ENCODE assay signal across 9 cellular contexts in genomic region chr13:38530492-38530891, GRCh38.
DNase-seq lines count a peak whose midpoint lies in the region; ATAC-seq, FAIRE-seq and TF ChIP-seq lines count a peak whose summit lies in the region.
"Had no signal": no experiment of that assay in that cellular context is flagged by ENCODE, and none has a peak within 500 bp of the region (broad histone marks: within the 10 kb centered on the region; RNA-seq: fewer than 3 reads in every experiment).

No MANE protein-coding gene starts in this region.

- peak; percentile 58 for TF ChIP-seq RAD21 in SK-N-SH (IDR thresholded peaks at IDR 0.05; ENCODE audit: low read length)

- H3K4me3 ChIP-seq in SK-N-SH (ENCODE audit: low read depth in 2 of 2, low read length in 1 of 2) (no peak overlapping the region), kidney (ENCODE audit: low read length in 2 of 2) (no peak overlapping the region)
- H3K4me3 ChIP-seq: sigmoid colon had no signal

- no peak for ATAC-seq in HG03039 (IDR thresholded peaks at IDR 0.05; ENCODE audit: unreplicated experiment)
- no peak for ATAC-seq in GM18505 (IDR thresholded peaks at IDR 0.05; ENCODE audit: unreplicated experiment)

- 3% methylated on average over 3 of the region's 3 CpGs for WGBS in SK-N-SH (ENCODE audit: low lambda C conversion rate)

- no peaks in the 10 kb centered on the region for H3K36me3 ChIP-seq in SK-N-SH (replicated peaks in 1 of 2; ENCODE audit: control insufficient read depth in 1 of 2, insufficient read depth in 2 of 2, low read length in 1 of 2)
- no peaks in the 10 kb centered on the region for H3K36me3 ChIP-seq in kidney (ENCODE audit: control insufficient read depth in 1 of 2, insufficient read depth in 2 of 2, low read length in 2 of 2)
- H3K36me3 ChIP-seq: sigmoid colon had no signal

- TF ChIP-seq CTCF in GM20000 (IDR thresholded peaks at IDR 0.05; ENCODE audit: extremely low read depth, missing control alignments), result peak; percentile 9
- TF ChIP-seq CTCF in SK-N-SH (IDR thresholded peaks at IDR 0.05), result peak; percentile 56
- TF ChIP-seq CTCF in kidney (IDR thresholded peaks at IDR 0.05; ENCODE audit: borderline replicate concordance, extremely low read depth, insufficient read depth), result peak; percentile 28

- no peak overlapping the region for H3K4me2 ChIP-seq in SK-N-SH

- DNase-seq in AG20443 (ENCODE audit: low spot score) (peak; percentile 33), GM20000 (ENCODE audit: low spot score) (peak; percentile 8), SK-N-SH (peak; percentile 6), kidney (no peak), iPS-NIHi11 (ENCODE audit: low spot score) (no peak), nucleus accumbens (lab: John Stamatoyannopoulos, UW) (no peak)
- DNase-seq: sigmoid colon had no signal

- TF ChIP-seq POLR2A in GM18505 (IDR thresholded peaks at IDR 0.05; ENCODE audit: borderline replicate concordance, extremely low read depth, insufficient read depth, insufficient read length), result no peak

- no peaks in the 10 kb centered on the region for H3F3A ChIP-seq in SK-N-SH (replicated peaks; ENCODE audit: insufficient read depth)

- no peaks in the 10 kb centered on the region for H3K9me2 ChIP-seq in SK-N-SH

- CTCF ChIA-PET in SK-N-SH (lab: Yijun Ruan, JAX), result interaction anchor here (0.6 to 1.2 kb wide), 2 partner anchors 27 to 234 kb away, joined by 3 to 4 read pairs; no protein-coding TSS in a partner anchor

- H3K27ac ChIP-seq in SK-N-SH (ENCODE audit: low read depth in 2 of 2, low read length in 1 of 2) (no peak overlapping the region), kidney (ENCODE audit: low read depth in 2 of 2, low read length in 2 of 2) (no peak overlapping the region)
- H3K27ac ChIP-seq: sigmoid colon had no signal

- peak; percentile 63 for FAIRE-seq in kidney (lab: Jason Lieb, UNC)

- no peaks in the 10 kb centered on the region for H3K4me1 ChIP-seq in SK-N-SH (ENCODE audit: control insufficient read depth in 1 of 2, insufficient read depth in 2 of 2, low read depth in 1 of 2, low read length in 1 of 2)
- no peaks in the 10 kb centered on the region for H3K4me1 ChIP-seq in kidney (ENCODE audit: control insufficient read depth in 1 of 2, insufficient read depth in 1 of 2, low read depth in 1 of 2, low read length in 2 of 2)
- H3K4me1 ChIP-seq: sigmoid colon had no signal

- H3K27me3 ChIP-seq in SK-N-SH (ENCODE audit: insufficient read depth), result no peaks in the 10 kb centered on the region
- H3K27me3 ChIP-seq: sigmoid colon had no signal

- no peak for TF ChIP-seq EP300 in SK-N-SH (IDR thresholded peaks at IDR 0.05; ENCODE audit: borderline replicate concordance in 1 of 2, low read depth in 1 of 2, low read length in 1 of 2)

- no peak overlapping the region for H3K9ac ChIP-seq in SK-N-SH
- H3K9ac ChIP-seq in kidney (ENCODE audit: low read length in 2 of 2), result no peak overlapping the region

- intact Hi-C loops in kidney (cut with DNase I), result no loop called here

- H3K9me3 ChIP-seq in SK-N-SH (no peaks in the 10 kb centered on the region), kidney (ENCODE audit: control insufficient read depth in 1 of 2, low read length in 2 of 2) (no peaks in the 10 kb centered on the region)
- H3K9me3 ChIP-seq: sigmoid colon had no signal

- no peaks in the 10 kb centered on the region for H4K20me1 ChIP-seq in SK-N-SH (ENCODE audit: insufficient read depth)

- POLR2A ChIA-PET in SK-N-SH (lab: Yijun Ruan, JAX), result no interaction called here

- H2AFZ ChIP-seq in SK-N-SH (ENCODE audit: low read depth), result no peak overlapping the region

- no peaks in the 10 kb centered on the region for H3K79me2 ChIP-seq in SK-N-SH (ENCODE audit: insufficient read depth)

TF ChIP-seq in SK-N-SH, 30 proteins besides CTCF, POLR2A, EP300 and RAD21:
- TF ChIP-seq FOSL2 (IDR thresholded peaks at IDR 0.05; ENCODE audit: borderline replicate concordance, low read depth), result no peak
- TF ChIP-seq TEAD4 (IDR thresholded peaks at IDR 0.05; ENCODE audit: borderline replicate concordance, insufficient read depth), result no peak
- TF ChIP-seq RXRA (IDR thresholded peaks at IDR 0.05; ENCODE audit: borderline replicate concordance, low read depth), result no peak
- no peak for TF ChIP-seq ZBTB33 (IDR thresholded peaks at IDR 0.05; ENCODE audit: borderline replicate concordance, low read depth)
- TF ChIP-seq POLR2AphosphoS5 (IDR thresholded peaks at IDR 0.05; ENCODE audit: low read depth, low read length), result no peak
- TF ChIP-seq FOXM1 (IDR thresholded peaks at IDR 0.05; ENCODE audit: low read depth), result no peak
- no peak for TF ChIP-seq SMC3 (IDR thresholded peaks at IDR 0.05; ENCODE audit: low read depth, low read length)
- TF ChIP-seq EZH2phosphoT487 (IDR thresholded peaks at IDR 0.05; ENCODE audit: borderline replicate concordance, low read depth), result no peak
TF ChIP-seq in SK-N-SH: peak in this region for 0.

Comparison
In these comparisons a context has a peak if more than half of its experiments do, and no peak if none do; other contexts are left out.
1. DNase-seq: peak in AG20443 (single experiment), GM20000 (single experiment) and SK-N-SH (single experiment); none in kidney (single experiment), iPS-NIHi11 (single experiment) and nucleus accumbens (0 of 56).
2. Peak in every context shown above with its lines, with median percentiles within 50 percentile points of each other: CTCF ChIP-seq.